Comparison of ENCODE assay signal across 1 cellular context in the genomic region with DNA sequence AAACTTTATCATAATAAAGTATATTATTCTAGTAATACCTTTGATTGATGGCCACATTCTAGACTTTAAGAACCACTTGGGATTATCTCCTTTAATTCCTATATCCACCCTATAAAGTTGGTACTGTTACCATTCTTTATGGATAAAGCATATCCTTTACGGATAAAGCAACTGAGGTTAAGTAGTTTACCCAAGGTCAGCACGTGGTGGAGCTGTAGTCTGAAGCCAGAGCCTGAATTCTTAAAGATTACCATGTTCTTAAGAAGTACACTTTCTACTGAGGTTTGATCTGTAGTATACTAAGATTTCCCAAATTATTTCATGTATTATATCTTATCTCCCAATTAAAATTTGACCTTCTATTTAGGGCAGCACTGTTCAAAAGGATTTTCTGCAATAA.
TF ChIP-seq lines count a peak whose summit lies in the region.

No MANE protein-coding gene starts in this region.

TF ChIP-seq in WTC11, 78 proteins besides CTCF, POLR2A, EP300 and RAD21 (continued from another document):
- TF ChIP-seq, protein P1, sequence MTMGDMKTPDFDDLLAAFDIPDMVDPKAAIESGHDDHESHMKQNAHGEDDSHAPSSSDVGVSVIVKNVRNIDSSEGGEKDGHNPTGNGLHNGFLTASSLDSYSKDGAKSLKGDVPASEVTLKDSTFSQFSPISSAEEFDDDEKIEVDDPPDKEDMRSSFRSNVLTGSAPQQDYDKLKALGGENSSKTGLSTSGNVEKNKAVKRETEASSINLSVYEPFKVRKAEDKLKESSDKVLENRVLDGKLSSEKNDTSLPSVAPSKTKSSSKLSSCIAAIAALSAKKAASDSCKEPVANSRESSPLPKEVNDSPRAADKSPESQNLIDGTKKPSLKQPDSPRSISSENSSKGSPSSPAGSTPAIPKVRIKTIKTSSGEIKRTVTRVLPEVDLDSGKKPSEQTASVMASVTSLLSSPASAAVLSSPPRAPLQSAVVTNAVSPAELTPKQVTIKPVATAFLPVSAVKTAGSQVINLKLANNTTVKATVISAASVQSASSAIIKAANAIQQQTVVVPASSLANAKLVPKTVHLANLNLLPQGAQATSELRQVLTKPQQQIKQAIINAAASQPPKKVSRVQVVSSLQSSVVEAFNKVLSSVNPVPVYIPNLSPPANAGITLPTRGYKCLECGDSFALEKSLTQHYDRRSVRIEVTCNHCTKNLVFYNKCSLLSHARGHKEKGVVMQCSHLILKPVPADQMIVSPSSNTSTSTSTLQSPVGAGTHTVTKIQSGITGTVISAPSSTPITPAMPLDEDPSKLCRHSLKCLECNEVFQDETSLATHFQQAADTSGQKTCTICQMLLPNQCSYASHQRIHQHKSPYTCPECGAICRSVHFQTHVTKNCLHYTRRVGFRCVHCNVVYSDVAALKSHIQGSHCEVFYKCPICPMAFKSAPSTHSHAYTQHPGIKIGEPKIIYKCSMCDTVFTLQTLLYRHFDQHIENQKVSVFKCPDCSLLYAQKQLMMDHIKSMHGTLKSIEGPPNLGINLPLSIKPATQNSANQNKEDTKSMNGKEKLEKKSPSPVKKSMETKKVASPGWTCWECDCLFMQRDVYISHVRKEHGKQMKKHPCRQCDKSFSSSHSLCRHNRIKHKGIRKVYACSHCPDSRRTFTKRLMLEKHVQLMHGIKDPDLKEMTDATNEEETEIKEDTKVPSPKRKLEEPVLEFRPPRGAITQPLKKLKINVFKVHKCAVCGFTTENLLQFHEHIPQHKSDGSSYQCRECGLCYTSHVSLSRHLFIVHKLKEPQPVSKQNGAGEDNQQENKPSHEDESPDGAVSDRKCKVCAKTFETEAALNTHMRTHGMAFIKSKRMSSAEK (CRISPR knock-in tag; IDR thresholded peaks at IDR 0.05; ENCODE audit: borderline replicate concordance) = no peak
- TF ChIP-seq, protein P2, sequence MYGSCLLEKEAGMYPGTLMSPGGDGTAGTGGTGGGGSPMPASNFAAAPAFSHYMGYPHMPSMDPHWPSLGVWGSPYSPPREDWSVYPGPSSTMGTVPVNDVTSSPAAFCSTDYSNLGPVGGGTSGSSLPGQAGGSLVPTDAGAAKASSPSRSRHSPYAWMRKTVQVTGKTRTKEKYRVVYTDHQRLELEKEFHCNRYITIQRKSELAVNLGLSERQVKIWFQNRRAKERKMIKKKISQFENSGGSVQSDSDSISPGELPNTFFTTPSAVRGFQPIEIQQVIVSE (CRISPR knock-in tag; IDR thresholded peaks at IDR 0.05; ENCODE audit: borderline replicate concordance) = no peak
- TF ChIP-seq, protein P3, sequence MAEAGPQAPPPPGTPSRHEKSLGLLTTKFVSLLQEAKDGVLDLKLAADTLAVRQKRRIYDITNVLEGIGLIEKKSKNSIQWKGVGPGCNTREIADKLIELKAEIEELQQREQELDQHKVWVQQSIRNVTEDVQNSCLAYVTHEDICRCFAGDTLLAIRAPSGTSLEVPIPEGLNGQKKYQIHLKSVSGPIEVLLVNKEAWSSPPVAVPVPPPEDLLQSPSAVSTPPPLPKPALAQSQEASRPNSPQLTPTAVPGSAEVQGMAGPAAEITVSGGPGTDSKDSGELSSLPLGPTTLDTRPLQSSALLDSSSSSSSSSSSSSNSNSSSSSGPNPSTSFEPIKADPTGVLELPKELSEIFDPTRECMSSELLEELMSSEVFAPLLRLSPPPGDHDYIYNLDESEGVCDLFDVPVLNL (CRISPR knock-in tag; IDR thresholded peaks at IDR 0.05; ENCODE audit: borderline replicate concordance, low read depth) = no peak
- no peak for TF ChIP-seq ETV6 (CRISPR knock-in tag; IDR thresholded peaks at IDR 0.05)
- TF ChIP-seq ZNF396 (CRISPR knock-in tag; IDR thresholded peaks at IDR 0.05; ENCODE audit: borderline replicate concordance) = no peak
- TF ChIP-seq, protein P4, sequence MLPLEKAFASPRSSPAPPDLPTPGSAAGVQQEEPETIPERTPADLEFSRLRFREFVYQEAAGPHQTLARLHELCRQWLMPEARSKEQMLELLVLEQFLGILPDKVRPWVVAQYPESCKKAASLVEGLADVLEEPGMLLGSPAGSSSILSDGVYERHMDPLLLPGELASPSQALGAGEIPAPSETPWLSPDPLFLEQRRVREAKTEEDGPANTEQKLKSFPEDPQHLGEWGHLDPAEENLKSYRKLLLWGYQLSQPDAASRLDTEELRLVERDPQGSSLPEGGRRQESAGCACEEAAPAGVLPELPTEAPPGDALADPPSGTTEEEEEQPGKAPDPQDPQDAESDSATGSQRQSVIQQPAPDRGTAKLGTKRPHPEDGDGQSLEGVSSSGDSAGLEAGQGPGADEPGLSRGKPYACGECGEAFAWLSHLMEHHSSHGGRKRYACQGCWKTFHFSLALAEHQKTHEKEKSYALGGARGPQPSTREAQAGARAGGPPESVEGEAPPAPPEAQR (CRISPR knock-in tag; IDR thresholded peaks at IDR 0.05) = no peak
